8 cellular contexts compared by ENCODE assay signal in the genomic region with DNA sequence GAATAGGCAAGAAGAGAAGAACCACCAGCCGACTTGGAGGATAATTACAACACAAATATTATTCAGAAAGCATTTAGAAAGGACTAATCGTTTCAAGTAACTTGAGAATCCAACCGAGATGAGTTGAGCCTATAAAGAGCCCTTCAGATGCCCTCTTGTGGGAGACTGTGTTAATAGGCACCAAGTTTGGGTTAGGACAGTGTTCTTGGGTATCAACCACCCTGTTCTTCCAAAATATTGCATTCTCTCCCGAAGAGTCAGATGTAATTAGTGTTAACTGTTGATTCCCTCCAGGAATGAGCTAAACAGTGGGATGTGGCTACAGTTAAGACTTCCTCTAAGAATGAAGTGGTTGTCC.
A peak's percentile ranks its signal among the peaks of the same experiment; 100 is the strongest.
DNase-seq lines count a peak whose midpoint lies in the region; ATAC-seq and TF ChIP-seq lines count a peak whose summit lies in the region.

No MANE protein-coding gene starts in this region.

- H3K4me3 ChIP-seq in dorsolateral prefrontal cortex: no peak overlapping the region

- peaks cover 4% of the 10 kb centered on the region for H3K4me1 Mint-ChIP-seq in activated CD4-positive, alpha-beta T cell treated with anti-CD3 and anti-CD28 coated beads, Interleukin-2, amount 10 ng/mL, durations not matched to agents 24 days and 14 days
- peaks cover 4% of the 10 kb centered on the region for H3K4me1 Mint-ChIP-seq in nephron

- no peak overlapping the region for H3K27ac Mint-ChIP-seq in activated CD4-positive, alpha-beta T cell treated with anti-CD3 and anti-CD28 coated beads, Interleukin-2, amount 10 ng/mL, durations not matched to agents 24 days and 14 days
- H3K27ac Mint-ChIP-seq in nephron: no peak overlapping the region

- intact Hi-C loops in activated CD4-positive, alpha-beta T cell treated with anti-CD3 and anti-CD28 coated beads, Interleukin-2, amount 10 ng/mL, durations not matched to agents 24 days and 14 days (cut with micrococcal nuclease): loop anchor here (2.0 kb wide), 1 partner anchor 251 kb away; no protein-coding TSS in a partner anchor
- intact Hi-C loops in dorsolateral prefrontal cortex (cut with DNase I): no loop called here

- no peak for ATAC-seq in HG03442 (IDR thresholded peaks at IDR 0.05; ENCODE audit: unreplicated experiment)

- H3K27me3 ChIP-seq in dorsolateral prefrontal cortex: no peaks in the 10 kb centered on the region

- H3K36me3 Mint-ChIP-seq in activated CD4-positive, alpha-beta T cell treated with anti-CD3 and anti-CD28 coated beads, Interleukin-2, amount 10 ng/mL, durations not matched to agents 24 days and 14 days (ENCODE audit: low read depth): peaks cover 9% of the 10 kb centered on the region
- H3K36me3 Mint-ChIP-seq in nephron (ENCODE audit: low read depth): peaks cover 3% of the 10 kb centered on the region

- TF ChIP-seq CTCF in dorsolateral prefrontal cortex (IDR thresholded peaks at IDR 0.05 in 54 of 56, conservative IDR thresholded peaks at IDR 0.05 in 2 of 56; ENCODE audit: low read depth in 1 of 56, partially characterized antibody in 56 of 56): peak in 46 of 56 donors; percentile 14 to 57 (median 36)
- peak; percentile 26 to 46 (median 30) for TF ChIP-seq CTCF in nephron (IDR thresholded peaks at IDR 0.05; ENCODE audit: unreplicated experiment in 3 of 3)

- DNase-seq in activated CD4-positive, alpha-beta T cell treated with anti-CD3 and anti-CD28 coated beads, Interleukin-2, amount 10 ng/mL, durations not matched to agents 24 days and 14 days: peak; percentile 63
- DNase-seq in activated CD4-positive, alpha-beta T cell treated with anti-CD3 and anti-CD28 coated beads, Interleukin-2, amount 50 U/mL, for 1 hour: no peak
- DNase-seq in NCI-H446 treated with DMSO at 0.1 percent for 48 hours (lab: John Stamatoyannopoulos, UW): peak; percentile 33
- DNase-seq in dorsolateral prefrontal cortex: no peak
- no peak for DNase-seq in T-helper 9 cell
- no peak for DNase-seq in HK-2 (ENCODE audit: unreplicated experiment)

- H3K27me3 Mint-ChIP-seq in activated CD4-positive, alpha-beta T cell treated with anti-CD3 and anti-CD28 coated beads, Interleukin-2, amount 10 ng/mL, durations not matched to agents 24 days and 14 days: no peaks in the 10 kb centered on the region
- peaks cover 4% of the 10 kb centered on the region for H3K27me3 Mint-ChIP-seq in nephron (ENCODE audit: low read depth)

- H3K9me3 Mint-ChIP-seq in activated CD4-positive, alpha-beta T cell treated with anti-CD3 and anti-CD28 coated beads, Interleukin-2, amount 10 ng/mL, durations not matched to agents 24 days and 14 days: no peaks in the 10 kb centered on the region
- H3K9me3 Mint-ChIP-seq in nephron: no peaks in the 10 kb centered on the region

- peak overlapping the region in 22 of 59 donors; percentile 4 to 72 (median 42) for H3K27ac ChIP-seq in dorsolateral prefrontal cortex

- H3K4me3 Mint-ChIP-seq in activated CD4-positive, alpha-beta T cell treated with anti-CD3 and anti-CD28 coated beads, Interleukin-2, amount 10 ng/mL, durations not matched to agents 24 days and 14 days: no peak overlapping the region
- no peak overlapping the region for H3K4me3 Mint-ChIP-seq in nephron

Comparison
In these comparisons a context has a peak if more than half of its experiments do, and no peak if none do; other contexts are left out.
1. DNase-seq: peak in activated CD4-positive, alpha-beta T cell treated with anti-CD3 and anti-CD28 coated beads, Interleukin-2, amount 10 ng/mL, durations not matched to agents 24 days and 14 days (single experiment) and NCI-H446 treated with DMSO at 0.1 percent for 48 hours (single experiment); none in activated CD4-positive, alpha-beta T cell treated with anti-CD3 and anti-CD28 coated beads, Interleukin-2, amount 50 U/mL, for 1 hour (single experiment), dorsolateral prefrontal cortex (0 of 10), T-helper 9 cell (single experiment) and HK-2 (single experiment).